In genomic region chr2:138267161-138267901, GRCh38 we compare ENCODE assay signal across 9 cellular contexts.
DNase-seq lines count a peak whose midpoint lies in the region; ATAC-seq, FAIRE-seq and TF ChIP-seq lines count a peak whose summit lies in the region.
"Had no signal": no experiment of that assay in that cellular context is flagged by ENCODE, and none has a peak within 500 bp of the region (broad histone marks: within the 10 kb centered on the region; RNA-seq: fewer than 3 reads in every experiment).

No MANE protein-coding gene starts in this region.

- no peak overlapping the region for H3K4me3 ChIP-seq in A549

- no peak for TF ChIP-seq CTCF in A549 (IDR thresholded peaks at IDR 0.05)

- peaks cover 14% of the 10 kb centered on the region; the same call in 2 of the 3 replicates for H3K4me1 ChIP-seq in A549

- no peak overlapping the region for H3K4me3 Mint-ChIP-seq in immature natural killer cell

- no peak for TF ChIP-seq RAD21 in A549 (conservative IDR thresholded peaks at IDR 0.05 in 1 of 2, IDR thresholded peaks at IDR 0.05 in 1 of 2)

- ATAC-seq in A549 (peak; percentile 39 to 59; a peak in 4 of 6 replicates), GM19452 (IDR thresholded peaks at IDR 0.05; ENCODE audit: unreplicated experiment) (peak; percentile 72), HG03159 (IDR thresholded peaks at IDR 0.05; ENCODE audit: unreplicated experiment) (peak; percentile 77)

- POLR2A ChIA-PET in A549 (lab: Yijun Ruan, JAX): no interaction called here

- DNase-seq in A549 (ENCODE audit: low read depth in 1 of 2, low spot score in 1 of 2): no peak
- peak; percentile 74 for DNase-seq in dermis blood vessel endothelial cell
- DNase-seq in NCI-H1694 treated with DMSO at 0.1 percent for 48 hours (lab: John Stamatoyannopoulos, UW): no peak
- no peak for DNase-seq in DMS153 (lab: John Stamatoyannopoulos, UW)
- no peak for DNase-seq in superior temporal gyrus (ENCODE audit: extremely low spot score)
- no peak for DNase-seq in immature natural killer cell

- no peaks in the 10 kb centered on the region for H3K36me3 Mint-ChIP-seq in immature natural killer cell

- FAIRE-seq in A549 (lab: Jason Lieb, UNC): no peak
- FAIRE-seq: frontal cortex had no signal

- peak overlapping the region; percentile 21 to 69; a peak in 3 of 6 replicates for H3K27ac ChIP-seq in A549

- no peak overlapping the region for H3K27ac Mint-ChIP-seq in immature natural killer cell

- CTCF ChIA-PET in A549 (lab: Yijun Ruan, JAX): interaction anchor here (1.3 kb wide), 1 partner anchor 35 kb away, joined by 4 read pairs; no protein-coding TSS in a partner anchor

- no peaks in the 10 kb centered on the region for H3K9me3 ChIP-seq in A549

- no peak for TF ChIP-seq EP300 in A549 (IDR thresholded peaks at IDR 0.05)

- H3K4me1 Mint-ChIP-seq in immature natural killer cell: no peaks in the 10 kb centered on the region

- H3K27me3 Mint-ChIP-seq in immature natural killer cell (ENCODE audit: low read depth in 3 of 3): no peaks in the 10 kb centered on the region

- 49% methylated on average over 4 of the region's 4 CpGs for WGBS in A549 (ENCODE audit: missing lambda C conversion rate)

- TF ChIP-seq POLR2A in A549 (IDR thresholded peaks at IDR 0.05; ENCODE audit: low read length): no peak

- peak overlapping the region; percentile 9; the same call in 2 of the 3 replicates for H3K4me2 ChIP-seq in A549

- H3K9me3 Mint-ChIP-seq in immature natural killer cell: peaks cover 5 to 52% (median 20%) of the 10 kb centered on the region in 6 donors

TF ChIP-seq in A549, 52 proteins besides CTCF, POLR2A, EP300 and RAD21:
- TF ChIP-seq RFX5 (IDR thresholded peaks at IDR 0.05) (no peak), KDM1A (IDR thresholded peaks at IDR 0.05; ENCODE audit: low read depth) (no peak), JUN (IDR thresholded peaks at IDR 0.05) (no peak), JUNB (IDR thresholded peaks at IDR 0.05) (0 out of 2 replicates have a peak, but pooled peaks have one; percentile 41), HMGXB4 (CRISPR knock-in tag; IDR thresholded peaks at IDR 0.05; ENCODE audit: borderline replicate concordance) (no peak)
